In genomic region chr9:130780865-130781504, GRCh38 we compare ENCODE assay signal across 9 cellular contexts. TPM values are rescaled to one million over a fixed set of nuclear protein-coding genes. Genes with fewer than 3 reads are reported as not detected.
DNase-seq lines count a peak whose midpoint lies in the region; ATAC-seq and TF ChIP-seq lines count a peak whose summit lies in the region.
"Had no signal": no experiment of that assay in that cellular context is flagged by ENCODE, and none has a peak within 500 bp of the region (broad histone marks: within the 10 kb centered on the region; RNA-seq: fewer than 3 reads in every experiment).

No MANE protein-coding gene starts in this region.

- H3K9me3 ChIP-seq in HEK293 (ENCODE audit: control insufficient read depth, insufficient read depth, low read depth, low read length), result no peaks in the 10 kb centered on the region
- no peaks in the 10 kb centered on the region for H3K9me3 ChIP-seq in hepatocyte (ENCODE audit: low read depth)
- no peaks in the 10 kb centered on the region for H3K9me3 ChIP-seq in suprapubic skin

- H3K4me2 ChIP-seq in hepatocyte, result peak overlapping the region; percentile 56

- H3K9me2 ChIP-seq in hepatocyte (replicated peaks; ENCODE audit: insufficient read depth), result no peaks in the 10 kb centered on the region

- no peaks in the 10 kb centered on the region for H3K36me3 ChIP-seq in HEK293 (ENCODE audit: control insufficient read depth in 2 of 2, insufficient read depth in 1 of 2, low read length in 2 of 2)
- H3K36me3 ChIP-seq in hepatocyte (replicated peaks; ENCODE audit: insufficient read depth, low read depth), result no peaks in the 10 kb centered on the region
- H3K36me3 ChIP-seq in suprapubic skin, result no peaks in the 10 kb centered on the region

- peak; percentile 39 for TF ChIP-seq EP300 in suprapubic skin (IDR thresholded peaks at IDR 0.05)

- WGBS in hepatocyte (ENCODE audit: low lambda C conversion rate, missing lambda C conversion rate), result 62% methylated on average over 9 of the region's 9 CpGs
- 24% methylated on average over 9 of the region's 9 CpGs for WGBS in suprapubic skin

- POLR2A ChIA-PET in HEK293 (lab: Yijun Ruan, JAX), result no interaction called here

- peak overlapping the region; percentile 44 for H3K27ac ChIP-seq in HEK293 (ENCODE audit: extremely low read depth, low read depth, low read length)
- H3K27ac ChIP-seq in hepatocyte, result peak overlapping the region; percentile 88
- H3K27ac ChIP-seq in suprapubic skin, result peak overlapping the region; percentile 81

- TF ChIP-seq CTCF in HEK293 (tag by site-specific recombination; IDR thresholded peaks at IDR 0.05) (no peak), hepatocyte (IDR thresholded peaks at IDR 0.05; ENCODE audit: poor library complexity) (no peak), suprapubic skin (IDR thresholded peaks at IDR 0.05) (no peak), glutamatergic neuron (IDR thresholded peaks at IDR 0.05; ENCODE audit: partially characterized antibody, unreplicated experiment) (no peak)

- CTCF ChIA-PET in HEK293 (lab: Yijun Ruan, JAX), result interaction anchor here (0.7 to 2.6 kb wide), 8 partner anchors 9 to 90 kb away, joined by 3 to 22 read pairs (median 4); no protein-coding TSS in a partner anchor

- H3K4me1 Mint-ChIP-seq in glutamatergic neuron (ENCODE audit: low read depth, unreplicated experiment), result peaks cover 8% of the 10 kb centered on the region

- H4K20me1 ChIP-seq in hepatocyte (ENCODE audit: insufficient read depth, poor library complexity, severe bottlenecking), result no peaks in the 10 kb centered on the region

- H3K27me3 ChIP-seq in hepatocyte (no peaks in the 10 kb centered on the region), suprapubic skin (no peaks in the 10 kb centered on the region)

- H3K36me3 Mint-ChIP-seq in glutamatergic neuron (ENCODE audit: unreplicated experiment), result peaks cover 1% of the 10 kb centered on the region

- TF ChIP-seq POLR2A in suprapubic skin (IDR thresholded peaks at IDR 0.05), result peak in 1 of 2 donors; percentile 86

- no peak overlapping the region for H2AFZ ChIP-seq in hepatocyte

- H3K27me3 Mint-ChIP-seq in glutamatergic neuron (ENCODE audit: unreplicated experiment), result peaks cover 4% of the 10 kb centered on the region

- DNase-seq in amniotic stem cell (lab: John Stamatoyannopoulos, UW) (peak; percentile 67), hepatocyte (ENCODE audit: low spot score) (peak; percentile 71), suprapubic skin (ENCODE audit: low spot score in 2 of 2) (peak in 1 of 2 donors; percentile 78), glutamatergic neuron (no peak), DMS153 (lab: John Stamatoyannopoulos, UW) (no peak)
- DNase-seq in activated CD4-positive, CD25-positive, alpha-beta regulatory T cell treated with anti-CD3 and anti-CD28 coated beads, Interleukin-2, amount 50 U/mL, for 72 hours, result no peak
- DNase-seq: retina had no signal

- H3K9me3 Mint-ChIP-seq in glutamatergic neuron (ENCODE audit: unreplicated experiment), result peaks cover 4% of the 10 kb centered on the region

- peaks cover 54% of the 10 kb centered on the region for H3K79me2 ChIP-seq in hepatocyte

- H3K4me3 Mint-ChIP-seq in glutamatergic neuron (ENCODE audit: unreplicated experiment), result no peak overlapping the region

- no peak for ATAC-seq in GM18519 (IDR thresholded peaks at IDR 0.05; ENCODE audit: low FRiP score, unreplicated experiment)

- no peak overlapping the region for H3K27ac Mint-ChIP-seq in glutamatergic neuron (ENCODE audit: unreplicated experiment)

- H3K4me3 ChIP-seq in HEK293 (ENCODE audit: low read depth, low read length) (no peak overlapping the region), hepatocyte (no peak overlapping the region), suprapubic skin (peak overlapping the region; percentile 28)

- H3K4me1 ChIP-seq in HEK293 (ENCODE audit: control insufficient read depth, insufficient read depth, low read length), result no peaks in the 10 kb centered on the region; the same call in 1 of the 2 replicates
- H3K4me1 ChIP-seq in hepatocyte (ENCODE audit: insufficient read depth), result peaks cover 24% of the 10 kb centered on the region
- H3K4me1 ChIP-seq in suprapubic skin, result peaks cover 40% of the 10 kb centered on the region

TF ChIP-seq in HEK293, 187 proteins besides CTCF, POLR2A, EP300 and RAD21 (continues in another document):
- TF ChIP-seq ZFP3 (tag by site-specific recombination; IDR thresholded peaks at IDR 0.05; ENCODE audit: low read depth) (no peak), ZXDB (tag by site-specific recombination; IDR thresholded peaks at IDR 0.05) (peak; percentile 79), ZNF571 (tag by site-specific recombination; IDR thresholded peaks at IDR 0.05) (no peak), ZBTB20 (tag by site-specific recombination; IDR thresholded peaks at IDR 0.05) (peak; percentile 41; the same call in 1 of the 2 replicates), ZNF121 (tag by site-specific recombination; IDR thresholded peaks at IDR 0.05) (no peak), ZNF596 (tag by site-specific recombination; IDR thresholded peaks at IDR 0.05) (no peak), ZNF266 (tag by site-specific recombination; IDR thresholded peaks at IDR 0.05; ENCODE audit: low read depth) (no peak), ZNF768 (tag by site-specific recombination; IDR thresholded peaks at IDR 0.05) (no peak), BCL11B (tag by site-specific recombination; IDR thresholded peaks at IDR 0.05; ENCODE audit: low read depth) (peak; percentile 52; the same call in 1 of the 2 replicates), ZFP37 (tag by site-specific recombination; IDR thresholded peaks at IDR 0.05) (peak; percentile 47; the same call in 1 of the 2 replicates), ZBTB48 (tag by site-specific recombination; IDR thresholded peaks at IDR 0.05) (no peak), ZNF76 (tag by site-specific recombination; IDR thresholded peaks at IDR 0.05; ENCODE audit: borderline replicate concordance, low read depth) (no peak; the same call in 1 of the 2 replicates), SP3 (tag by site-specific recombination; IDR thresholded peaks at IDR 0.05) (peak; percentile 51), ZNF501 (tag by site-specific recombination; IDR thresholded peaks at IDR 0.05) (peak; percentile 55; the same call in 1 of the 2 replicates), ZNF274 (IDR thresholded peaks at IDR 0.05; ENCODE audit: low read length) (no peak), ZNF274 (tag by site-specific recombination; IDR thresholded peaks at IDR 0.05; ENCODE audit: borderline replicate concordance) (no peak), ZNF585B (tag by site-specific recombination; IDR thresholded peaks at IDR 0.05) (no peak; the same call in 1 of the 2 replicates), ZNF221 (tag by site-specific recombination; IDR thresholded peaks at IDR 0.05; ENCODE audit: borderline replicate concordance) (no peak), ZNF837 (tag by site-specific recombination; IDR thresholded peaks at IDR 0.05) (no peak), ZNF777 (tag by site-specific recombination; IDR thresholded peaks at IDR 0.05; ENCODE audit: borderline replicate concordance) (no peak), ZBTB7A (tag by site-specific recombination; IDR thresholded peaks at IDR 0.05; ENCODE audit: low read depth) (no peak), ZNF433 (tag by site-specific recombination; IDR thresholded peaks at IDR 0.05; ENCODE audit: low read depth) (no peak), ZNF664 (tag by site-specific recombination; IDR thresholded peaks at IDR 0.05) (no peak), ZNF184 (tag by site-specific recombination; IDR thresholded peaks at IDR 0.05) (peak; percentile 78; the same call in 1 of the 2 replicates), TRIM28 (IDR thresholded peaks at IDR 0.05; ENCODE audit: borderline replicate concordance, low read length) (no peak), ZNF623 (tag by site-specific recombination; IDR thresholded peaks at IDR 0.05) (0 out of 2 replicates have a peak, but pooled peaks have one; percentile 13), SETDB1 (IDR thresholded peaks at IDR 0.05; ENCODE audit: insufficient read length, low read length) (no peak), ZNF549 (tag by site-specific recombination; IDR thresholded peaks at IDR 0.05) (no peak), OSR2 (tag by site-specific recombination; IDR thresholded peaks at IDR 0.05) (peak; percentile 50; the same call in 1 of the 2 replicates)
- TF ChIP-seq, protein P1, sequence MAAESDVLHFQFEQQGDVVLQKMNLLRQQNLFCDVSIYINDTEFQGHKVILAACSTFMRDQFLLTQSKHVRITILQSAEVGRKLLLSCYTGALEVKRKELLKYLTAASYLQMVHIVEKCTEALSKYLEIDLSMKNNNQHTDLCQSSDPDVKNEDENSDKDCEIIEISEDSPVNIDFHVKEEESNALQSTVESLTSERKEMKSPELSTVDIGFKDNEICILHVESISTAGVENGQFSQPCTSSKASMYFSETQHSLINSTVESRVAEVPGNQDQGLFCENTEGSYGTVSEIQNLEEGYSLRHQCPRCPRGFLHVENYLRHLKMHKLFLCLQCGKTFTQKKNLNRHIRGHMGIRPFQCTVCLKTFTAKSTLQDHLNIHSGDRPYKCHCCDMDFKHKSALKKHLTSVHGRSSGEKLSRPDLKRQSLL (tag by site-specific recombination; IDR thresholded peaks at IDR 0.05), result no peak
- TF ChIP-seq, protein P2, sequence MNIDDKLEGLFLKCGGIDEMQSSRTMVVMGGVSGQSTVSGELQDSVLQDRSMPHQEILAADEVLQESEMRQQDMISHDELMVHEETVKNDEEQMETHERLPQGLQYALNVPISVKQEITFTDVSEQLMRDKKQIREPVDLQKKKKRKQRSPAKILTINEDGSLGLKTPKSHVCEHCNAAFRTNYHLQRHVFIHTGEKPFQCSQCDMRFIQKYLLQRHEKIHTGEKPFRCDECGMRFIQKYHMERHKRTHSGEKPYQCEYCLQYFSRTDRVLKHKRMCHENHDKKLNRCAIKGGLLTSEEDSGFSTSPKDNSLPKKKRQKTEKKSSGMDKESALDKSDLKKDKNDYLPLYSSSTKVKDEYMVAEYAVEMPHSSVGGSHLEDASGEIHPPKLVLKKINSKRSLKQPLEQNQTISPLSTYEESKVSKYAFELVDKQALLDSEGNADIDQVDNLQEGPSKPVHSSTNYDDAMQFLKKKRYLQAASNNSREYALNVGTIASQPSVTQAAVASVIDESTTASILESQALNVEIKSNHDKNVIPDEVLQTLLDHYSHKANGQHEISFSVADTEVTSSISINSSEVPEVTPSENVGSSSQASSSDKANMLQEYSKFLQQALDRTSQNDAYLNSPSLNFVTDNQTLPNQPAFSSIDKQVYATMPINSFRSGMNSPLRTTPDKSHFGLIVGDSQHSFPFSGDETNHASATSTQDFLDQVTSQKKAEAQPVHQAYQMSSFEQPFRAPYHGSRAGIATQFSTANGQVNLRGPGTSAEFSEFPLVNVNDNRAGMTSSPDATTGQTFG (tag by site-specific recombination; IDR thresholded peaks at IDR 0.05; ENCODE audit: borderline replicate concordance), result no peak

RNA-seq across cellular contexts. Expression of gene ABL1, which starts 54.1 kb away (rescaled TPM):
- total RNA-seq in hepatocyte (44.5 and 46.6 TPM in 2 replicates), suprapubic skin (10 to 100 TPM; 31.3 to 40.4 (median 34.8) TPM), glutamatergic neuron (ENCODE audit: unreplicated experiment) (118 TPM)
- polyA plus RNA-seq in hepatocyte, result 41.1 and 43.2 TPM in 2 replicates

Comparison
In these comparisons a context has a peak if more than half of its experiments do, and no peak if none do; other contexts are left out.
1. DNase-seq: peak in amniotic stem cell (single experiment) and hepatocyte (single experiment); none in glutamatergic neuron (single experiment), DMS153 (single experiment) and activated CD4-positive, CD25-positive, alpha-beta regulatory T cell treated with anti-CD3 and anti-CD28 coated beads, Interleukin-2, amount 50 U/mL, for 72 hours (single experiment).
2. Peak in every context shown above with its lines, with median percentiles within 50 percentile points of each other: H3K27ac ChIP-seq.